26 cellular contexts compared by ENCODE assay signal in the genomic region with DNA sequence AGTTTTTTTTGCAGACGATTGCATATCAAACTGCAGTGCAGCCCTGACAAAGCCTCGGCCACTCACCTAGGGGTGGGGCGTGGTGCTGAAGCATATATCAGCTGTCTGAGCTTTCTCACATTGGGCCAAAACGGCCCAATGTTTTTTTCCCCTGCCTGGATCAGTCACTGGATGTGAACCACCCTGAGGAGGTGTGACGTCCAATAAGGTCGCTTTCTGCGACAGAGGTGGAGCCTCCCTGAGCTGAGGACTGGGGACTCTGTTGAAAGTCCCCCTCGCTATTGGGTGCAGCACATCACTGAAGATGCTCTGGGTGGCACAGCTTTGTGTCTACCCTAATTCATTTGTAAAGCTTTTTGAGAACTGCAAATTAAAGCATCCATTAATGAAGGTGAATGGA.
"Had no signal": no experiment of that assay in that cellular context is flagged by ENCODE, and none has a peak within 500 bp of the region (broad histone marks: within the 10 kb centered on the region; RNA-seq: fewer than 3 reads in every experiment).

No MANE protein-coding gene starts in this region.

- H3K36me3 ChIP-seq: brain microvascular endothelial cell had no signal

- H3K27ac Mint-ChIP-seq: activated CD4-positive, alpha-beta T cell treated with anti-CD3 and anti-CD28 coated beads, Interleukin-2, amount 10 ng/mL, durations not matched to agents 7 days and 5 days; activated CD8-positive, alpha-beta T cell treated with anti-CD3 and anti-CD28 coated beads for 36 hours; activated naive CD8-positive, alpha-beta T cell; activated T-helper 17 cell treated with anti-CD3 and anti-CD28 coated beads, Interleukin-2, amount 50 U/mL, for 72 hours; dendritic cell treated with granulocyte-macrophage colony-stimulating factor and Interleukin-4, amounts not matched to agents 40 ng/mL and 50 ng/mL, for 4 days had no signal

- H3K9me3 Mint-ChIP-seq: activated CD4-positive, alpha-beta T cell treated with anti-CD3 and anti-CD28 coated beads, Interleukin-2, amount 10 ng/mL, durations not matched to agents 7 days and 5 days; activated CD8-positive, alpha-beta T cell treated with anti-CD3 and anti-CD28 coated beads for 36 hours; central memory CD8-positive, alpha-beta T cell; dendritic cell treated with granulocyte-macrophage colony-stimulating factor and Interleukin-4, amounts not matched to agents 40 ng/mL and 50 ng/mL, for 4 days had no signal

- DNase-seq: activated CD4-positive, alpha-beta T cell treated with anti-CD3 and anti-CD28 coated beads for 1 hour; activated CD4-positive, alpha-beta T cell treated with anti-CD3 and anti-CD28 coated beads for 4 hours; activated CD4-positive, alpha-beta T cell treated with anti-CD3 and anti-CD28 coated beads, Interleukin-2, amount 10 ng/mL, durations not matched to agents 7 days and 5 days; activated CD4-positive, alpha-beta T cell treated with anti-CD3 and anti-CD28 coated beads, Interleukin-2, amount 50 U/mL, for 48 hours; activated CD8-positive, alpha-beta memory T cell treated with anti-CD3 and anti-CD28 coated beads for 24 hours; activated CD8-positive, alpha-beta T cell treated with anti-CD3 and anti-CD28 coated beads for 36 hours; activated effector memory CD4-positive, alpha-beta T cell treated with Interleukin-2 at 50 U/mL for 16 hours; activated gamma-delta T cell treated with Interleukin-2 at 50 U/mL for 16 hours; activated naive CD4-positive, alpha-beta T cell treated with anti-CD3 and anti-CD28 coated beads, Interleukin-2, amount 50 U/mL, for 16 hours; activated naive CD4-positive, alpha-beta T cell treated with Interleukin-2 at 50 U/mL for 16 hours; activated T-cell treated with anti-CD3 and anti-CD28 coated beads, Interleukin-2, amount 50 U/mL, for 4 hours; amniotic stem cell; anterior cingulate cortex; brain microvascular endothelial cell; dorsolateral prefrontal cortex; effector memory CD4-positive, alpha-beta T cell; esophagus squamous epithelium; foreskin melanocyte; T-helper 2 cell had no signal

- H3K4me1 Mint-ChIP-seq: activated CD4-positive, alpha-beta T cell treated with anti-CD3 and anti-CD28 coated beads, Interleukin-2, amount 10 ng/mL, durations not matched to agents 7 days and 5 days; activated T-helper 17 cell treated with anti-CD3 and anti-CD28 coated beads, Interleukin-2, amount 50 U/mL, for 72 hours; central memory CD8-positive, alpha-beta T cell had no signal

- H3K27me3 ChIP-seq: brain microvascular endothelial cell, dorsolateral prefrontal cortex, esophagus squamous epithelium, gastroesophageal sphincter had no signal

- H3K4me1 ChIP-seq: esophagus squamous epithelium, gastroesophageal sphincter had no signal

- H3K4me3 ChIP-seq: coronary artery, dorsolateral prefrontal cortex, esophagus squamous epithelium, gastroesophageal sphincter had no signal

- ATAC-seq: activated CD8-positive, alpha-beta T cell treated with anti-CD3 and anti-CD28 coated beads for 36 hours; activated T-cell treated with anti-CD3 and anti-CD28 coated beads, Interleukin-2, amount 50 U/mL, for 4 hours; activated T-helper 17 cell treated with anti-CD3 and anti-CD28 coated beads, Interleukin-2, amount 50 U/mL, for 72 hours; gastroesophageal sphincter had no signal

- H3K27me3 Mint-ChIP-seq: activated CD8-positive, alpha-beta T cell treated with anti-CD3 and anti-CD28 coated beads for 36 hours; activated naive CD8-positive, alpha-beta T cell; activated T-helper 17 cell treated with anti-CD3 and anti-CD28 coated beads, Interleukin-2, amount 50 U/mL, for 72 hours; central memory CD8-positive, alpha-beta T cell; dendritic cell treated with granulocyte-macrophage colony-stimulating factor and Interleukin-4, amounts not matched to agents 40 ng/mL and 50 ng/mL, for 4 days had no signal

- H3K27ac ChIP-seq: brain microvascular endothelial cell, coronary artery, dorsolateral prefrontal cortex, epithelial cell of prostate, esophagus squamous epithelium, gastroesophageal sphincter had no signal

- H3K9me3 ChIP-seq: gastroesophageal sphincter had no signal

- H3K4me3 Mint-ChIP-seq: activated CD4-positive, alpha-beta T cell treated with anti-CD3 and anti-CD28 coated beads, Interleukin-2, amount 10 ng/mL, durations not matched to agents 7 days and 5 days; activated CD8-positive, alpha-beta T cell treated with anti-CD3 and anti-CD28 coated beads for 36 hours; activated naive CD8-positive, alpha-beta T cell; activated T-cell treated with anti-CD3 and anti-CD28 coated beads, Interleukin-2, amount 50 U/mL, for 4 hours; activated T-helper 17 cell treated with anti-CD3 and anti-CD28 coated beads, Interleukin-2, amount 50 U/mL, for 72 hours; central memory CD8-positive, alpha-beta T cell; dendritic cell treated with granulocyte-macrophage colony-stimulating factor and Interleukin-4, amounts not matched to agents 40 ng/mL and 50 ng/mL, for 4 days had no signal
